In the genomic region with DNA sequence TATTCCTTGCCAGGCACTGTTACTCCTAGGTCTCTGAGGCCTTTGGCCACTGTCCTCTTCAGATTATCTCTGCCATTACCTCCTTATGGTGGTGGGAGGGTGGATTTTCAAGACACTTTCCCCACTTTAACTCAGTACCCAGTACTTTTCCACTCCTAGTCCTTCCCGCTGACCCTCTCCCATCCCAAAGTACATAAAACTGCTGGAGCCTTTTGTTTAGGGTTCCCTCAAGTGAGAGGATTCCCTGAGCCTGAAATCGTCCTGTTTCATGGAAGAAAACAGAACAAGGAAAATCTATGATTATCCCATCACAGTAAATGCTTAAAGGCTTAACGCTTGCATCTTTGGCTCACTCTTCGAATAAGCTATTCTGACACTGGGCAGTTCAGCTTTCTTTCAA, we compare ENCODE assay signal across 27 cellular contexts.
"Had no signal": no experiment of that assay in that cellular context is flagged by ENCODE, and none has a peak within 500 bp of the region (broad histone marks: within the 10 kb centered on the region; RNA-seq: fewer than 3 reads in every experiment).

No MANE protein-coding gene starts in this region.

- H3K4me3 ChIP-seq: left lung, lung, ovary, right atrium auricular region, skin epidermis, tibial nerve, uterus had no signal

- H3K27ac ChIP-seq: left lung, ovary, right atrium auricular region, skin epidermis, tibial nerve, uterus had no signal

- H3K27ac Mint-ChIP-seq: immature natural killer cell; mesothelial cell of epicardium; natural killer cell; nephron progenitor cell; progenitor cell of endocrine pancreas; stimulated activated effector memory CD8-positive, alpha-beta T cell treated with anti-CD3 and anti-CD28 coated beads, Interleukin-12 subunit alpha, Interleukin-12 subunit beta, amount 100 ng/mL, for 72 hours; stimulated activated naive CD8-positive, alpha-beta T cell treated with anti-CD3 and anti-CD28 coated beads, Interleukin-15, amount 100 ng/mL, for 72 hours; type B pancreatic cell had no signal

- H3K4me1 Mint-ChIP-seq: immature natural killer cell; mesothelial cell of epicardium; naive B cell; natural killer cell; nephron progenitor cell; stimulated activated effector memory CD8-positive, alpha-beta T cell treated with anti-CD3 and anti-CD28 coated beads, Interleukin-12 subunit alpha, Interleukin-12 subunit beta, amount 100 ng/mL, for 72 hours; stimulated activated naive CD8-positive, alpha-beta T cell treated with anti-CD3 and anti-CD28 coated beads, Interleukin-15, amount 100 ng/mL, for 72 hours had no signal

- H3K4me1 ChIP-seq: left lung, right atrium auricular region, tibial nerve, uterus had no signal

- H3K9me3 ChIP-seq: ovary, right atrium auricular region, tibial nerve, uterus had no signal

- H3K9me3 Mint-ChIP-seq: mesothelial cell of epicardium, nephron progenitor cell, type B pancreatic cell had no signal

- H3K4me3 Mint-ChIP-seq: immature natural killer cell; mesothelial cell of epicardium; naive B cell; natural killer cell; nephron progenitor cell; stimulated activated effector memory CD8-positive, alpha-beta T cell treated with anti-CD3 and anti-CD28 coated beads, Interleukin-12 subunit alpha, Interleukin-12 subunit beta, amount 100 ng/mL, for 72 hours; stimulated activated naive CD8-positive, alpha-beta T cell treated with anti-CD3 and anti-CD28 coated beads, Interleukin-15, amount 100 ng/mL, for 72 hours; type B pancreatic cell had no signal

- H3K36me3 Mint-ChIP-seq: immature natural killer cell; mesothelial cell of epicardium; naive B cell; natural killer cell; stimulated activated effector memory CD8-positive, alpha-beta T cell treated with anti-CD3 and anti-CD28 coated beads, Interleukin-12 subunit alpha, Interleukin-12 subunit beta, amount 100 ng/mL, for 72 hours; type B pancreatic cell had no signal

- H3K27me3 Mint-ChIP-seq: naive B cell; progenitor cell of endocrine pancreas; stimulated activated naive CD8-positive, alpha-beta T cell treated with anti-CD3 and anti-CD28 coated beads, Interleukin-15, amount 100 ng/mL, for 72 hours; type B pancreatic cell had no signal

- H3K36me3 ChIP-seq: left lung, ovary, right atrium auricular region, tibial nerve, uterus had no signal

- DNase-seq: hippocampal formation; immature natural killer cell; kidney; left colon; left lung; mesendoderm; naive B cell; natural killer cell; nephron progenitor cell; ovary; stimulated activated CD4-positive, alpha-beta T cell treated with anti-CD3 and anti-CD28 coated beads, Interleukin-12 subunit alpha, Interleukin-12 subunit beta, amount 100 ng/mL, for 4 hours; stimulated activated CD4-positive, alpha-beta T cell treated with anti-CD3 and anti-CD28 coated beads, Interleukin-15, amount 100 ng/mL, for 24 hours; stimulated activated CD4-positive, alpha-beta T cell treated with anti-CD3 and anti-CD28 coated beads, Interleukin-2, amount 100 ng/mL, for 24 hours; stimulated activated CD4-positive, alpha-beta T cell treated with anti-CD3 and anti-CD28 coated beads, Interleukin-4, amount 100 ng/mL, for 1 hour; stimulated activated naive CD4-positive, alpha-beta T cell; stimulated activated naive CD8-positive, alpha-beta T cell treated with anti-CD3 and anti-CD28 coated beads, Interleukin-15, amount 100 ng/mL, for 72 hours; substantia nigra; uterus had no signal

- H3K27me3 ChIP-seq: left lung, ovary, right atrium auricular region, tibial nerve, uterus had no signal

- ATAC-seq: left colon; left lung; natural killer cell; sciatic nerve; stimulated activated effector memory CD8-positive, alpha-beta T cell treated with anti-CD3 and anti-CD28 coated beads, Interleukin-12 subunit alpha, Interleukin-12 subunit beta, amount 100 ng/mL, for 72 hours; stimulated activated naive CD8-positive, alpha-beta T cell treated with anti-CD3 and anti-CD28 coated beads, Interleukin-15, amount 100 ng/mL, for 72 hours had no signal
